11 cellular contexts compared by ENCODE assay signal in genomic region chr12:92995258-92995905, GRCh38.
DNase-seq lines count a peak whose midpoint lies in the region; ATAC-seq and TF ChIP-seq lines count a peak whose summit lies in the region.
"Had no signal": no experiment of that assay in that cellular context is flagged by ENCODE, and none has a peak within 500 bp of the region (broad histone marks: within the 10 kb centered on the region; RNA-seq: fewer than 3 reads in every experiment).

No MANE protein-coding gene starts in this region.

- peak overlapping the region; percentile 84 for H3K4me2 ChIP-seq in OCI-LY3 (ENCODE audit: low read length)

- 0 out of 2 replicates have a peak overlapping the region, but pooled peaks have one; percentile 10 for H3K9ac ChIP-seq in OCI-LY3 (ENCODE audit: low read length)

- TF ChIP-seq CTCF in GM13976 (IDR thresholded peaks at IDR 0.05; ENCODE audit: borderline replicate concordance, control extremely low read depth, extremely low read depth, insufficient read depth, missing control alignments) (no peak), OCI-LY3 (IDR thresholded peaks at IDR 0.05; ENCODE audit: low read depth, low read length) (no peak), lower leg skin (IDR thresholded peaks at IDR 0.05) (no peak)

- H3K27ac Mint-ChIP-seq in immature natural killer cell = no peak overlapping the region
- no peak overlapping the region for H3K27ac Mint-ChIP-seq in activated naive CD4-positive, alpha-beta T cell treated with anti-CD3 and anti-CD28 coated beads, Interleukin-2, amount 10 ng/mL, durations not matched to agents 7 days and 5 days

- H3K4me1 Mint-ChIP-seq in immature natural killer cell = no peaks in the 10 kb centered on the region
- no peaks in the 10 kb centered on the region for H3K4me1 Mint-ChIP-seq in activated naive CD4-positive, alpha-beta T cell treated with anti-CD3 and anti-CD28 coated beads, Interleukin-2, amount 10 ng/mL, durations not matched to agents 7 days and 5 days

- no peaks in the 10 kb centered on the region for H3K9me3 Mint-ChIP-seq in immature natural killer cell
- no peaks in the 10 kb centered on the region for H3K9me3 Mint-ChIP-seq in activated naive CD4-positive, alpha-beta T cell treated with anti-CD3 and anti-CD28 coated beads, Interleukin-2, amount 10 ng/mL, durations not matched to agents 7 days and 5 days

- H3K4me1 ChIP-seq in OCI-LY3 (ENCODE audit: low read length) = peaks cover 23% of the 10 kb centered on the region
- H3K4me1 ChIP-seq: BE2C had no signal

- H3K27me3 ChIP-seq in OCI-LY3 (ENCODE audit: low read depth, low read length) = no peaks in the 10 kb centered on the region
- H3K27me3 ChIP-seq: BE2C had no signal

- H3K9me3 ChIP-seq in OCI-LY3 (ENCODE audit: insufficient read depth, low read length) = peaks cover 5% of the 10 kb centered on the region; the same call in 1 of the 2 replicates
- H3K9me3 ChIP-seq: BE2C had no signal

- H3K4me3 Mint-ChIP-seq in immature natural killer cell = no peak overlapping the region
- no peak overlapping the region for H3K4me3 Mint-ChIP-seq in activated naive CD4-positive, alpha-beta T cell treated with anti-CD3 and anti-CD28 coated beads, Interleukin-2, amount 10 ng/mL, durations not matched to agents 7 days and 5 days

- H3K36me3 ChIP-seq in OCI-LY3 (replicated peaks; ENCODE audit: low read depth, low read length) = no peaks in the 10 kb centered on the region
- H3K36me3 ChIP-seq: BE2C had no signal

- H3K36me3 Mint-ChIP-seq in immature natural killer cell = no peaks in the 10 kb centered on the region
- no peaks in the 10 kb centered on the region for H3K36me3 Mint-ChIP-seq in activated naive CD4-positive, alpha-beta T cell treated with anti-CD3 and anti-CD28 coated beads, Interleukin-2, amount 10 ng/mL, durations not matched to agents 7 days and 5 days

- peak overlapping the region; percentile 55 for H3K4me3 ChIP-seq in OCI-LY3 (ENCODE audit: low read length)
- no peak overlapping the region for H3K4me3 ChIP-seq in lower leg skin (ENCODE audit: low read depth, poor library complexity, severe bottlenecking)

- DNase-seq in GM13976 (ENCODE audit: low spot score) (peak; percentile 29), immature natural killer cell (no peak), lower leg skin (ENCODE audit: low spot score in 2 of 2) (no peak), LoVo (ENCODE audit: low spot score) (no peak)
- no peak for DNase-seq in activated naive CD4-positive, alpha-beta T cell treated with anti-CD3 and anti-CD28 coated beads, Interleukin-2, amount 10 ng/mL, durations not matched to agents 7 days and 5 days
- DNase-seq: BE2C, NCI-H2227 treated with DMSO at 0.1 percent for 48 hours, right cardiac atrium had no signal

- H4K20me1 ChIP-seq in OCI-LY3 (ENCODE audit: insufficient read depth, low read length) = no peaks in the 10 kb centered on the region

- CTCF ChIA-PET in activated naive CD4-positive, alpha-beta T cell treated with anti-CD3 and anti-CD28 coated beads, Interleukin-2, amount 10 ng/mL, durations not matched to agents 7 days and 5 days (lab: Charles Lee) = no interaction called here

- in situ Hi-C loops in GM13976 (cut with MboI; ENCODE audit: low sequenced_read_pairs, unreplicated experiment) = no loop called here

- intact Hi-C loops in lower leg skin (cut with DNase I; ENCODE audit: low total_unique reads) = loop anchor here (10.0 kb wide), 1 partner anchor 399 kb away; no protein-coding TSS in a partner anchor

- H3K27ac ChIP-seq in OCI-LY3 (ENCODE audit: low read length) = peak overlapping the region; percentile 28; the same call in 1 of the 2 replicates

- peak; percentile 59 for ATAC-seq in GM19468 (IDR thresholded peaks at IDR 0.05; ENCODE audit: extremely low read depth, unreplicated experiment)
- ATAC-seq in HG03025 (IDR thresholded peaks at IDR 0.05; ENCODE audit: low FRiP score, unreplicated experiment) = peak; percentile 83
- ATAC-seq: right cardiac atrium had no signal

- H2AFZ ChIP-seq in OCI-LY3 (ENCODE audit: low read depth, low read length) = peak overlapping the region; percentile 25; the same call in 1 of the 2 replicates

- TF ChIP-seq POLR2A in lower leg skin (IDR thresholded peaks at IDR 0.05) = no peak

- peaks cover 0 to 4% (median 0%) of the 10 kb centered on the region in 3 donors for H3K27me3 Mint-ChIP-seq in immature natural killer cell (ENCODE audit: low read depth in 3 of 3)
- peaks cover 4% of the 10 kb centered on the region for H3K27me3 Mint-ChIP-seq in activated naive CD4-positive, alpha-beta T cell treated with anti-CD3 and anti-CD28 coated beads, Interleukin-2, amount 10 ng/mL, durations not matched to agents 7 days and 5 days

- WGBS in lower leg skin, 2 donors = 81 to 83% methylated on average over 7 of the region's 7 CpGs

- H3K79me2 ChIP-seq in OCI-LY3 (ENCODE audit: low read length) = no peaks in the 10 kb centered on the region
